21 cellular contexts compared by ENCODE assay signal in genomic region chr3:127410678-127411077, GRCh38.
DNase-seq lines count a peak whose midpoint lies in the region; ATAC-seq, FAIRE-seq and TF ChIP-seq lines count a peak whose summit lies in the region.
"Had no signal": no experiment of that assay in that cellular context is flagged by ENCODE, and none has a peak within 500 bp of the region (broad histone marks: within the 10 kb centered on the region; RNA-seq: fewer than 3 reads in every experiment).

No MANE protein-coding gene starts in this region.

- H2BK120ac ChIP-seq in H1 (replicated peaks; ENCODE audit: low read depth, low read length) = no peak overlapping the region
- H2BK120ac ChIP-seq in neuronal stem cell (ENCODE audit: low read depth, low read length) = peak overlapping the region; percentile 96

- no peak overlapping the region for H3K4me2 ChIP-seq in SK-N-SH
- 0 out of 4 replicates have a peak overlapping the region, but pooled peaks of 1 of the 2 experiments have one; percentile 24 for H3K4me2 ChIP-seq in H1 (ENCODE audit: insufficient read depth in 1 of 2, low read depth in 2 of 2, low read length in 2 of 2)
- no peak overlapping the region for H3K4me2 ChIP-seq in neuronal stem cell (ENCODE audit: insufficient read depth, low read length, poor library complexity, severe bottlenecking)
- H3K4me2 ChIP-seq in PC-3 (ENCODE audit: low read length) = no peak overlapping the region
- H3K4me2 ChIP-seq in GM23248 (ENCODE audit: unreplicated experiment) = no peak overlapping the region
- H3K4me2 ChIP-seq: PC-9 had no signal

- no peak for FAIRE-seq in H1 (lab: Jason Lieb, UNC)
- FAIRE-seq: HTR-8/SVneo had no signal

- TF ChIP-seq POLR2A in H1 (IDR thresholded peaks at IDR 0.05; ENCODE audit: control extremely low read depth in 1 of 2, low read depth in 2 of 2, low read length in 2 of 2) = no peak

- H3K56ac ChIP-seq in H1 (replicated peaks; ENCODE audit: insufficient read length, low read depth, low read length) = no peak overlapping the region

- H2BK5ac ChIP-seq in H1 (ENCODE audit: low read depth, low read length) = no peak overlapping the region
- H2BK5ac ChIP-seq in neuronal stem cell (ENCODE audit: low read length) = peak overlapping the region; percentile 7

- H3K79me1 ChIP-seq in H1 (ENCODE audit: low read depth, low read length) = no peaks in the 10 kb centered on the region
- H3K79me1 ChIP-seq in neuronal stem cell (ENCODE audit: low read depth, low read length) = no peaks in the 10 kb centered on the region

- peak overlapping the region; percentile 48; the same call in 1 of the 2 replicates for H3K18ac ChIP-seq in H1 (ENCODE audit: extremely low read depth, low read length)
- peak overlapping the region; percentile 85 for H3K18ac ChIP-seq in neuronal stem cell (ENCODE audit: low read length)

- H3K4ac ChIP-seq in H1 (replicated peaks; ENCODE audit: insufficient read length, low read depth, low read length) (no peak overlapping the region), neuronal stem cell (ENCODE audit: low read length) (no peak overlapping the region)

- no peak overlapping the region for H3K23ac ChIP-seq in H1 (ENCODE audit: insufficient read length)
- H3K23ac ChIP-seq in neuronal stem cell (ENCODE audit: low read depth, low read length, poor library complexity) = no peak overlapping the region

- no peak for ATAC-seq in SK-N-SH treated with all-trans-retinoic acid at 6 μM for 48 hours
- no peak for ATAC-seq in PC-3

- no peaks in the 10 kb centered on the region for H3K79me2 ChIP-seq in SK-N-SH (ENCODE audit: insufficient read depth)
- no peaks in the 10 kb centered on the region for H3K79me2 ChIP-seq in H1 (ENCODE audit: control insufficient read depth in 1 of 2, insufficient read depth in 2 of 2, low read length in 2 of 2)
- no peaks in the 10 kb centered on the region for H3K79me2 ChIP-seq in PC-3 (ENCODE audit: low read length)
- no peaks in the 10 kb centered on the region for H3K79me2 ChIP-seq in GM23248 (ENCODE audit: insufficient read depth)

- 0 out of 2 replicates have a peak overlapping the region, but pooled peaks have one; percentile 15 for H2AK5ac ChIP-seq in H1 (ENCODE audit: low read depth, low read length)
- H2AK5ac ChIP-seq in neuronal stem cell (ENCODE audit: low read depth, low read length) = peak overlapping the region; percentile 98

- H3K4me1 ChIP-seq in SK-N-SH (ENCODE audit: control insufficient read depth in 1 of 2, insufficient read depth in 2 of 2, low read depth in 1 of 2, low read length in 1 of 2) (peaks cover 0 to 9% of the 10 kb centered on the region in 2 experiments; a peak in 1 of 4 replicates), H1 (replicated peaks in 1 of 4; ENCODE audit: control insufficient read depth in 3 of 4, insufficient read depth in 4 of 4, low read length in 3 of 4) (peaks cover 0 to 14% (median 2%) of the 10 kb centered on the region in 4 experiments; a peak in 4 of 7 replicates), neuronal stem cell (ENCODE audit: control insufficient read depth in 2 of 2, insufficient read depth in 1 of 2, low read depth in 1 of 2, low read length in 2 of 2) (peaks cover 35 to 61% of the 10 kb centered on the region in 2 donors), PC-3 (ENCODE audit: insufficient read depth, low read length) (no peaks in the 10 kb centered on the region), GM23248 (ENCODE audit: insufficient read depth) (no peaks in the 10 kb centered on the region)

- H3K27me3 ChIP-seq in SK-N-SH (ENCODE audit: insufficient read depth) (peaks cover 5% of the 10 kb centered on the region; the same call in 1 of the 2 replicates), H1 (replicated peaks in 1 of 4; ENCODE audit: control insufficient read depth in 3 of 4, extremely low read depth in 1 of 4, insufficient read depth in 3 of 4, low read length in 3 of 4) (no peaks in the 10 kb centered on the region; a peak in 1 of 7 replicates), neuronal stem cell (ENCODE audit: control insufficient read depth in 3 of 3, insufficient read depth in 3 of 3, low read depth in 1 of 3, low read length in 3 of 3) (no peaks in the 10 kb centered on the region), PC-3 (ENCODE audit: low read length) (peaks cover 52% of the 10 kb centered on the region), GM23248 (replicated peaks; ENCODE audit: insufficient read depth) (peaks cover 25% of the 10 kb centered on the region)

- H3K14ac ChIP-seq in H1 (ENCODE audit: insufficient read length) (no peak overlapping the region), neuronal stem cell (ENCODE audit: low read length) (no peak overlapping the region)

- H4K91ac ChIP-seq in H1 (replicated peaks; ENCODE audit: insufficient read length, low read length) (peak overlapping the region; percentile 0), neuronal stem cell (ENCODE audit: low read depth, low read length, poor library complexity) (peak overlapping the region; percentile 25)

- no peak for TF ChIP-seq EP300 in SK-N-SH (IDR thresholded peaks at IDR 0.05; ENCODE audit: borderline replicate concordance in 1 of 2, low read depth in 1 of 2, low read length in 1 of 2)
- no peak for TF ChIP-seq EP300 in H1 (IDR thresholded peaks at IDR 0.05; ENCODE audit: borderline replicate concordance in 1 of 2, low read depth in 2 of 2, low read length in 2 of 2)

- H3K23me2 ChIP-seq in H1 (ENCODE audit: low read depth, low read length) = no peaks in the 10 kb centered on the region

- no peak overlapping the region for H2BK20ac ChIP-seq in H1 (ENCODE audit: low read length)

- no peak for TF ChIP-seq CTCF in SK-N-SH (IDR thresholded peaks at IDR 0.05)
- TF ChIP-seq CTCF in H1 (IDR thresholded peaks at IDR 0.05; ENCODE audit: control extremely low read depth in 1 of 3, insufficient read depth in 1 of 3, low read depth in 1 of 3, low read length in 3 of 3) = no peak
- no peak for TF ChIP-seq CTCF in PC-3 (conservative IDR thresholded peaks at IDR 0.05; ENCODE audit: low read depth, low read length)

- no peaks in the 10 kb centered on the region for H4K20me1 ChIP-seq in SK-N-SH (ENCODE audit: insufficient read depth)
- no peaks in the 10 kb centered on the region for H4K20me1 ChIP-seq in H1 (replicated peaks in 1 of 2; ENCODE audit: control insufficient read depth in 1 of 2, insufficient read depth in 2 of 2, low read length in 2 of 2)
- no peaks in the 10 kb centered on the region for H4K20me1 ChIP-seq in PC-3 (ENCODE audit: low read length)
- H4K20me1 ChIP-seq in GM23248 (ENCODE audit: insufficient read depth) = no peaks in the 10 kb centered on the region

- peak; percentile 5 for DNase-seq in SK-N-SH
- DNase-seq in D341Med (ENCODE audit: low spot score) = peak; percentile 10
- DNase-seq in H1 (ENCODE audit: low read depth in 1 of 2, low spot score in 2 of 2) = peak in 1 of 2 experiments; percentile 3
- DNase-seq in neuronal stem cell (ENCODE audit: low spot score) = no peak
- no peak for DNase-seq in mucosa of gallbladder (ENCODE audit: low spot score)
- DNase-seq in PC-3 = no peak
- no peak for DNase-seq in GM23248
- DNase-seq: AML-193, DMS 273 treated with DMSO at 0.1 percent for 48 hours, DND-41, HCEC 1CT, IMR-90, NCI-H1436 treated with DMSO at 0.1 percent for 48 hours, NCI-H2029, NCI-H2171, NCI-H526, PC-9 had no signal

- H3K36me3 ChIP-seq in SK-N-SH (replicated peaks in 1 of 2; ENCODE audit: control insufficient read depth in 1 of 2, insufficient read depth in 2 of 2, low read length in 1 of 2) = no peaks in the 10 kb centered on the region
- no peaks in the 10 kb centered on the region for H3K36me3 ChIP-seq in H1 (ENCODE audit: control insufficient read depth in 2 of 4, insufficient read depth in 4 of 4, low read length in 3 of 4)
- H3K36me3 ChIP-seq in neuronal stem cell (replicated peaks in 1 of 2; ENCODE audit: control insufficient read depth in 2 of 2, insufficient read depth in 2 of 2, low read length in 2 of 2) = no peaks in the 10 kb centered on the region
- no peaks in the 10 kb centered on the region for H3K36me3 ChIP-seq in PC-3 (ENCODE audit: low read depth, low read length)
- no peaks in the 10 kb centered on the region for H3K36me3 ChIP-seq in GM23248 (ENCODE audit: low read depth)

- CTCF ChIA-PET in SK-N-SH (lab: Yijun Ruan, JAX) (interaction anchor here (0.6 to 1.3 kb wide), 3 partner anchors 51 to 659 kb away, joined by 3 read pairs; no protein-coding TSS in a partner anchor), H1 (lab: Charles Lee; ENCODE audit: partially characterized antibody) (interaction anchor here (1.0 to 2.3 kb wide), 3 partner anchors 18 to 133 kb away, joined by 3 to 7 read pairs (median 3); no protein-coding TSS in a partner anchor), PC-3 (lab: Charles Lee) (no interaction called here)

- H4K5ac ChIP-seq in H1 (ENCODE audit: insufficient read length, low read depth, low read length) = no peak overlapping the region

- BruUV-seq in PC-3 (replicated peaks; lab: Mats Ljungman, UMichigan) = no TSS peak

- in situ Hi-C loops in GM23248 (cut with MboI) = no loop called here

- H3K9ac ChIP-seq in SK-N-SH = no peak overlapping the region
- no peak overlapping the region for H3K9ac ChIP-seq in H1 (replicated peaks in 1 of 4; ENCODE audit: extremely low read depth in 1 of 4, low read depth in 3 of 4, low read length in 3 of 4)
- peak overlapping the region; percentile 9 for H3K9ac ChIP-seq in neuronal stem cell (ENCODE audit: low read depth, low read length, poor library complexity)
- no peak overlapping the region for H3K9ac ChIP-seq in PC-3 (ENCODE audit: low read length)
- H3K9ac ChIP-seq in GM23248 = no peak overlapping the region

- H4K8ac ChIP-seq in H1 (ENCODE audit: extremely low read depth, insufficient read depth, low read length) (no peak overlapping the region), neuronal stem cell (ENCODE audit: low read depth, low read length) (peak overlapping the region; percentile 57)

- H2AFZ ChIP-seq in SK-N-SH (ENCODE audit: low read depth) (no peak overlapping the region), H1 (ENCODE audit: low read length) (no peak overlapping the region), neuronal stem cell (ENCODE audit: low read length) (no peak overlapping the region), PC-3 (ENCODE audit: low read length) (no peak overlapping the region), GM23248 (no peak overlapping the region)
- H2AFZ ChIP-seq: PC-9 had no signal

- POLR2A ChIA-PET in SK-N-SH (lab: Yijun Ruan, JAX) (interaction anchor here (0.6 kb wide), 1 partner anchor 418 kb away, joined by 3 read pairs; no protein-coding TSS in a partner anchor), H1 (lab: Charles Lee; ENCODE audit: partially characterized antibody) (no interaction called here), PC-3 (lab: Charles Lee; ENCODE audit: unreplicated experiment) (no interaction called here)

- H3K27ac ChIP-seq in SK-N-SH (ENCODE audit: low read depth in 2 of 2, low read length in 1 of 2) (no peak overlapping the region), H1 (ENCODE audit: low read depth, low read length) (no peak overlapping the region), neuronal stem cell (replicated peaks; ENCODE audit: low read length) (no peak overlapping the region), PC-3 (ENCODE audit: low read length) (no peak overlapping the region), GM23248 (no peak overlapping the region)
- H3K27ac ChIP-seq: 22Rv1, HL-60, PC-9 had no signal

- H2BK12ac ChIP-seq in H1 (ENCODE audit: low read depth, low read length) (no peak overlapping the region), neuronal stem cell (ENCODE audit: low read length) (peak overlapping the region; percentile 86)

- H2BK15ac ChIP-seq in H1 (ENCODE audit: low read length) = peak overlapping the region; percentile 84
- peak overlapping the region; percentile 96 for H2BK15ac ChIP-seq in neuronal stem cell (ENCODE audit: low read length)

- H3F3A ChIP-seq in SK-N-SH (replicated peaks; ENCODE audit: insufficient read depth) (no peaks in the 10 kb centered on the region), PC-3 (ENCODE audit: low read length, unreplicated experiment) (no peaks in the 10 kb centered on the region), GM23248 (ENCODE audit: insufficient read depth) (no peaks in the 10 kb centered on the region)

- no peaks in the 10 kb centered on the region for H3K9me3 ChIP-seq in SK-N-SH
- H3K9me3 ChIP-seq in H1 (ENCODE audit: insufficient read depth in 2 of 2, low read depth in 1 of 2, low read length in 1 of 2) = no peaks in the 10 kb centered on the region
- no peaks in the 10 kb centered on the region for H3K9me3 ChIP-seq in neuronal stem cell (replicated peaks in 1 of 2; ENCODE audit: control insufficient read depth in 2 of 2, insufficient read depth in 1 of 2, low read depth in 1 of 2, low read length in 2 of 2)
- no peaks in the 10 kb centered on the region for H3K9me3 ChIP-seq in PC-3 (ENCODE audit: low read length)
- H3K9me3 ChIP-seq in GM23248 (ENCODE audit: low read depth) = no peaks in the 10 kb centered on the region

- no peak for TF ChIP-seq RAD21 in SK-N-SH (IDR thresholded peaks at IDR 0.05; ENCODE audit: low read length)
- TF ChIP-seq RAD21 in H1 (IDR thresholded peaks at IDR 0.05 in 1 of 2, conservative IDR thresholded peaks at IDR 0.05 in 1 of 2; ENCODE audit: low read depth in 2 of 2, low read length in 2 of 2) = no peak

- 41% methylated on average over 5 of the region's 7 CpGs for WGBS in SK-N-SH (ENCODE audit: low lambda C conversion rate)
- 95% methylated on average over 7 of the region's 7 CpGs; no CpG with 5 or more reads in 1 of the 2 experiments for WGBS in H1 (ENCODE audit: extremely low coverage in 1 of 2, insufficient coverage in 1 of 2, insufficient read length in 1 of 2, insufficient replicate concordance in 2 of 2, low coverage in 1 of 2, low lambda C conversion rate in 2 of 2, missing lambda C conversion rate in 1 of 2), 2 experiments
- WGBS in neuronal stem cell (ENCODE audit: extremely low coverage in 2 of 2, insufficient read length in 2 of 2, insufficient replicate concordance in 1 of 2), 2 donors = no CpG with 5 or more reads among the region's 7 CpGs
- 64 to 65% methylated on average over 7 of the region's 7 CpGs for WGBS in GM23248 (ENCODE audit: low coverage in 1 of 2, low lambda C conversion rate in 2 of 2, missing lambda C conversion rate in 2 of 2), 2 experiments

- H3K9me2 ChIP-seq in SK-N-SH (no peaks in the 10 kb centered on the region), PC-3 (replicated peaks; ENCODE audit: low read length) (no peaks in the 10 kb centered on the region), GM23248 (ENCODE audit: insufficient read depth) (no peaks in the 10 kb centered on the region)

- no peak overlapping the region for H3K4me3 ChIP-seq in SK-N-SH (ENCODE audit: low read depth in 2 of 2, low read length in 1 of 2)
- H3K4me3 ChIP-seq in H1 (ENCODE audit: extremely low read depth in 1 of 4, insufficient read depth in 2 of 4, low read depth in 3 of 4, low read length in 4 of 4) = no peak overlapping the region
- H3K4me3 ChIP-seq in neuronal stem cell (ENCODE audit: low read length in 2 of 2) = no peak overlapping the region
- H3K4me3 ChIP-seq in PC-3 (ENCODE audit: low read length) = no peak overlapping the region
- no peak overlapping the region for H3K4me3 ChIP-seq in GM23248
- H3K4me3 ChIP-seq: PC-9 had no signal

- intact Hi-C loops in PC-3 (cut with micrococcal nuclease) = no loop called here

Comparison
In these comparisons a context has a peak if more than half of its experiments do, and no peak if none do; other contexts are left out.
1. DNase-seq: peak in SK-N-SH (single experiment) and D341Med (single experiment); none in neuronal stem cell (single experiment), mucosa of gallbladder (single experiment), PC-3 (single experiment) and GM23248 (single experiment).